Comparison of ENCODE assay signal across 16 cellular contexts in the genomic region with DNA sequence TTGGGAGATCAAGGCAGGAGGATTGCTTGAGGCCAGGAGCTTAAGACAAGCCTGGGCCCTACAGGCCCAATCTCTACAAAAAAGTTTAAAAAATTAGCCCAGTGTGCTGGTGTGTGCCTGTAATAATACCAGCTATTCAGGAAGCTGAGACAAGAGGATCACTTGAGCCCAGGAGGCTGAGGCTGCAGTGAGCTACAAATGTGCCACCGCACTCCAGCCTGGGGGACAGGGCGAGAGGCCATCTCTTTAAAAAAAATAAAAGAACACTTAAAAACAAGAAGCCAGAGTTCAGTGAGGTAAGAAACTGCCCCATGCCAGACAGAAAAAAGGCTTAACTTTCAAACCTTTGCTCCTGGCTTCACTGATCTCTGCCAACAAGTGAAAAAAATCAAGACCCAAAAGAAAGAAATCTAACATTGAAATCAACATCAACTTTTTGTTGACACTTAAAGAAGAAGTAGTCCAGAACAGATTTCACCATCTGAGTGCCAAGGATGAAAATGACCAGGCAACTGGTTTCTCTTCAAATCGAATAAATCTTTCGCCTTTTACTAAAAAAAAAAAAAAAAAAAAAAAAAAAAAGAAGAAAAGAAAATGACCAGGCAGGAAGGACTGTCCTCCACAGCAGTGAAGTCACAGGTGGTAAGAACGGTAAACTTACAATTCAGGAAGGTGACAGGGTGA. TPM values are rescaled to one million over a fixed set of nuclear protein-coding genes. Genes with fewer than 3 reads are reported as not detected.
A peak's percentile ranks its signal among the peaks of the same experiment; 100 is the strongest.
DNase-seq lines count a peak whose midpoint lies in the region; ATAC-seq and TF ChIP-seq lines count a peak whose summit lies in the region.
"Had no signal": no experiment of that assay in that cellular context is flagged by ENCODE, and none has a peak within 500 bp of the region (broad histone marks: within the 10 kb centered on the region; RNA-seq: fewer than 3 reads in every experiment).

No MANE protein-coding gene starts in this region.

- H3K36me3 ChIP-seq in CD4-positive, CD25-positive, alpha-beta regulatory T cell (ENCODE audit: control insufficient read depth, insufficient read depth, low read length): peaks cover 61% of the 10 kb centered on the region
- peaks cover 45% of the 10 kb centered on the region for H3K36me3 ChIP-seq in lower lobe of right lung

- H3K4me3 Mint-ChIP-seq in CD4-positive, CD25-positive, alpha-beta regulatory T cell: no peak overlapping the region
- no peak overlapping the region for H3K4me3 Mint-ChIP-seq in T-helper 17 cell
- H3K4me3 Mint-ChIP-seq in stimulated activated effector memory CD8-positive, alpha-beta T cell treated with anti-CD3 and anti-CD28 coated beads, Interleukin-12 subunit alpha, Interleukin-12 subunit beta, amount 100 ng/mL, for 72 hours: no peak overlapping the region
- H3K4me3 Mint-ChIP-seq: activated naive CD8-positive, alpha-beta T cell treated with anti-CD3 and anti-CD28 coated beads, Interleukin-2, amount 10 ng/mL, durations not matched to agents 7 days and 5 days had no signal

- DNase-seq in CD4-positive, CD25-positive, alpha-beta regulatory T cell: no peak
- DNase-seq in T-helper 17 cell (no peak), lower lobe of right lung (no peak), superior temporal gyrus (ENCODE audit: extremely low spot score) (no peak), posterior vena cava (ENCODE audit: low spot score) (no peak), anterior cingulate cortex (lab: John Stamatoyannopoulos, UW) (no peak)
- DNase-seq in stimulated activated effector memory CD8-positive, alpha-beta T cell treated with anti-CD3 and anti-CD28 coated beads, Interleukin-12 subunit alpha, Interleukin-12 subunit beta, amount 100 ng/mL, for 72 hours (ENCODE audit: low spot score in 2 of 2): no peak
- DNase-seq: activated naive CD8-positive, alpha-beta T cell treated with anti-CD3 and anti-CD28 coated beads, Interleukin-2, amount 10 ng/mL, durations not matched to agents 7 days and 5 days; activated T-cell treated with anti-CD3 and anti-CD28 coated beads, Interleukin-2, amount 50 U/mL, for 48 hours; central memory CD4-positive, alpha-beta T cell; glutamatergic neuron; NCI-H187 treated with DMSO at 0.1 percent for 48 hours; NCI-H446; NK-92 treated with Interleukin-12 subunit alpha and Interleukin-12 subunit beta, amount 100 ng/mL, for 24 hours; pancreas had no signal

- peaks cover 23% of the 10 kb centered on the region for H3K36me3 Mint-ChIP-seq in CD4-positive, CD25-positive, alpha-beta regulatory T cell
- H3K36me3 Mint-ChIP-seq in T-helper 17 cell (ENCODE audit: low read depth): no peaks in the 10 kb centered on the region
- H3K36me3 Mint-ChIP-seq in stimulated activated effector memory CD8-positive, alpha-beta T cell treated with anti-CD3 and anti-CD28 coated beads, Interleukin-12 subunit alpha, Interleukin-12 subunit beta, amount 100 ng/mL, for 72 hours: peaks cover 36% of the 10 kb centered on the region

- ATAC-seq in CD4-positive, CD25-positive, alpha-beta regulatory T cell (ENCODE audit: low read depth in 2 of 2): no peak
- ATAC-seq in T-helper 17 cell: no peak
- no peak for ATAC-seq in lower lobe of right lung
- no peak for ATAC-seq in stimulated activated effector memory CD8-positive, alpha-beta T cell treated with anti-CD3 and anti-CD28 coated beads, Interleukin-12 subunit alpha, Interleukin-12 subunit beta, amount 100 ng/mL, for 72 hours
- ATAC-seq: pancreas had no signal

- no peaks in the 10 kb centered on the region for H3K9me3 ChIP-seq in CD4-positive, CD25-positive, alpha-beta regulatory T cell (ENCODE audit: control insufficient read depth in 2 of 2, low read length in 2 of 2)
- no peaks in the 10 kb centered on the region for H3K9me3 ChIP-seq in T-helper 17 cell (ENCODE audit: control insufficient read depth, low read length, poor library complexity, severe bottlenecking)
- H3K9me3 ChIP-seq in lower lobe of right lung: no peaks in the 10 kb centered on the region
- H3K9me3 ChIP-seq: pancreas, vagina had no signal

- H3K27me3 Mint-ChIP-seq in CD4-positive, CD25-positive, alpha-beta regulatory T cell: no peaks in the 10 kb centered on the region
- H3K27me3 Mint-ChIP-seq in T-helper 17 cell: no peaks in the 10 kb centered on the region
- H3K27me3 Mint-ChIP-seq: activated naive CD8-positive, alpha-beta T cell treated with anti-CD3 and anti-CD28 coated beads, Interleukin-2, amount 10 ng/mL, durations not matched to agents 7 days and 5 days had no signal

- H3K27ac ChIP-seq in CD4-positive, CD25-positive, alpha-beta regulatory T cell (ENCODE audit: insufficient read depth, low read length, poor library complexity, severe bottlenecking): no peak overlapping the region
- H3K27ac ChIP-seq in lower lobe of right lung: peak overlapping the region; percentile 18

- TF ChIP-seq CTCF in lower lobe of right lung (IDR thresholded peaks at IDR 0.05): no peak

- no peaks in the 10 kb centered on the region for H3K27me3 ChIP-seq in CD4-positive, CD25-positive, alpha-beta regulatory T cell (ENCODE audit: control insufficient read depth, insufficient read depth, low read length)
- no peaks in the 10 kb centered on the region for H3K27me3 ChIP-seq in lower lobe of right lung (ENCODE audit: low read depth)
- H3K27me3 ChIP-seq: pancreas, vagina had no signal

- no peak overlapping the region for H3K4me3 ChIP-seq in CD4-positive, CD25-positive, alpha-beta regulatory T cell (ENCODE audit: low read depth, low read length)
- no peak overlapping the region for H3K4me3 ChIP-seq in lower lobe of right lung
- H3K4me3 ChIP-seq: pancreas, vagina had no signal

- H3K4me1 Mint-ChIP-seq in CD4-positive, CD25-positive, alpha-beta regulatory T cell: peaks cover 9 to 65% (median 40%) of the 10 kb centered on the region in 4 donors
- peaks cover 33% of the 10 kb centered on the region for H3K4me1 Mint-ChIP-seq in T-helper 17 cell
- H3K4me1 Mint-ChIP-seq in stimulated activated effector memory CD8-positive, alpha-beta T cell treated with anti-CD3 and anti-CD28 coated beads, Interleukin-12 subunit alpha, Interleukin-12 subunit beta, amount 100 ng/mL, for 72 hours: peaks cover 34% of the 10 kb centered on the region

- H3K9me3 Mint-ChIP-seq in CD4-positive, CD25-positive, alpha-beta regulatory T cell: no peaks in the 10 kb centered on the region
- H3K9me3 Mint-ChIP-seq in stimulated activated effector memory CD8-positive, alpha-beta T cell treated with anti-CD3 and anti-CD28 coated beads, Interleukin-12 subunit alpha, Interleukin-12 subunit beta, amount 100 ng/mL, for 72 hours: no peaks in the 10 kb centered on the region
- H3K9me3 Mint-ChIP-seq: activated naive CD8-positive, alpha-beta T cell treated with anti-CD3 and anti-CD28 coated beads, Interleukin-2, amount 10 ng/mL, durations not matched to agents 7 days and 5 days had no signal

- H3K4me1 ChIP-seq in CD4-positive, CD25-positive, alpha-beta regulatory T cell (ENCODE audit: control insufficient read depth, insufficient read depth, low read length, poor library complexity, severe bottlenecking): peaks cover 6% of the 10 kb centered on the region
- H3K4me1 ChIP-seq in lower lobe of right lung: peaks cover 79% of the 10 kb centered on the region

- intact Hi-C loops in lower lobe of right lung (cut with DNase I): no loop called here
- intact Hi-C loops in posterior vena cava (cut with DNase I): no loop called here

- peak overlapping the region in 2 of 3 donors; percentile 23 to 84 for H3K27ac Mint-ChIP-seq in CD4-positive, CD25-positive, alpha-beta regulatory T cell
- H3K27ac Mint-ChIP-seq in T-helper 17 cell: peak overlapping the region; percentile 89
- H3K27ac Mint-ChIP-seq in stimulated activated effector memory CD8-positive, alpha-beta T cell treated with anti-CD3 and anti-CD28 coated beads, Interleukin-12 subunit alpha, Interleukin-12 subunit beta, amount 100 ng/mL, for 72 hours: peak overlapping the region; percentile 40
- H3K27ac Mint-ChIP-seq: activated naive CD8-positive, alpha-beta T cell treated with anti-CD3 and anti-CD28 coated beads, Interleukin-2, amount 10 ng/mL, durations not matched to agents 7 days and 5 days had no signal

RNA-seq across cellular contexts. Expression of a gene that starts 51.2 kb away (rescaled TPM):
- total RNA-seq in CD4-positive, CD25-positive, alpha-beta regulatory T cell: 0.86 TPM
- 1 to 10 TPM in 1 of 4 donors, under 1 TPM in 3; 0.47 to 1.4 (median 0.58) TPM for polyA plus RNA-seq in CD4-positive, CD25-positive, alpha-beta regulatory T cell
- total RNA-seq in T-helper 17 cell (under 1 TPM; 0.65 to 0.70 TPM), lower lobe of right lung (0.92 TPM), posterior vena cava (1 to 10 TPM; 3.6 to 5.6 TPM)
